In genomic region chr11:83836883-83837654, GRCh38 we compare ENCODE assay signal across 8 cellular contexts.
DNase-seq lines count a peak whose midpoint lies in the region; ATAC-seq and TF ChIP-seq lines count a peak whose summit lies in the region.

No MANE protein-coding gene starts in this region.

- no peaks in the 10 kb centered on the region for H3K36me3 Mint-ChIP-seq in activated CD4-positive, alpha-beta T cell treated with anti-CD3 and anti-CD28 coated beads, Interleukin-2, amount 10 ng/mL, durations not matched to agents 7 days and 5 days (ENCODE audit: low read depth)

- H3K9me3 ChIP-seq in colonic mucosa (no peaks in the 10 kb centered on the region), right lobe of liver (no peaks in the 10 kb centered on the region)

- TF ChIP-seq POLR2A in right lobe of liver (IDR thresholded peaks at IDR 0.05), result no peak

- DNase-seq in activated CD4-positive, alpha-beta T cell treated with anti-CD3 and anti-CD28 coated beads, Interleukin-2, amount 10 ng/mL, durations not matched to agents 7 days and 5 days, result peak; percentile 20
- DNase-seq in activated CD4-positive, alpha-beta T cell treated with anti-CD3 and anti-CD28 coated beads for 4 hours, result no peak
- DNase-seq in HK-2 (ENCODE audit: unreplicated experiment) (peak; percentile 12), OCI-M1 (lab: John Stamatoyannopoulos, UW) (peak; percentile 69), colonic mucosa (peak; percentile 17), right lobe of liver (peak; percentile 27 to 61 (median 58)), OCI-M2 (lab: John Stamatoyannopoulos, UW; ENCODE audit: unreplicated experiment) (no peak)

- POLR2A ChIA-PET in activated CD4-positive, alpha-beta T cell treated with anti-CD3 and anti-CD28 coated beads, Interleukin-2, amount 10 ng/mL, durations not matched to agents 7 days and 5 days (lab: Charles Lee), result no interaction called here

- H3K27ac ChIP-seq in colonic mucosa (no peak overlapping the region), right lobe of liver (no peak overlapping the region)

- H3K4me1 Mint-ChIP-seq in activated CD4-positive, alpha-beta T cell treated with anti-CD3 and anti-CD28 coated beads, Interleukin-2, amount 10 ng/mL, durations not matched to agents 7 days and 5 days, result peaks cover 2% of the 10 kb centered on the region

- H3K36me3 ChIP-seq in colonic mucosa (no peaks in the 10 kb centered on the region), right lobe of liver (no peaks in the 10 kb centered on the region)

- peak; percentile 94 for ATAC-seq in GM21526 (IDR thresholded peaks at IDR 0.05; ENCODE audit: low FRiP score, unreplicated experiment)
- ATAC-seq in right lobe of liver, result peak; percentile 92 to 95 (median 93)

- intact Hi-C loops in colonic mucosa (cut with DNase I), result no loop called here
- intact Hi-C loops in right lobe of liver (cut with DNase I), result loop anchor here (10.0 kb wide), 1 partner anchor 428 kb away; no protein-coding TSS in a partner anchor

- no peaks in the 10 kb centered on the region for H3K4me1 ChIP-seq in colonic mucosa
- peaks cover 0 to 17% (median 7%) of the 10 kb centered on the region in 4 donors for H3K4me1 ChIP-seq in right lobe of liver

- peak overlapping the region in 1 of 2 donors; percentile 31 for H3K9ac ChIP-seq in colonic mucosa (ENCODE audit: low read depth in 2 of 2, low read length in 2 of 2)

- CTCF ChIA-PET in activated CD4-positive, alpha-beta T cell treated with anti-CD3 and anti-CD28 coated beads, Interleukin-2, amount 10 ng/mL, durations not matched to agents 7 days and 5 days (lab: Charles Lee), result interaction anchor here (0.5 to 1.2 kb wide), 4 partner anchors 11 to 1543 kb away, joined by 3 to 6 read pairs (median 3); no protein-coding TSS in a partner anchor

- peaks cover 2% of the 10 kb centered on the region for H3K27me3 Mint-ChIP-seq in activated CD4-positive, alpha-beta T cell treated with anti-CD3 and anti-CD28 coated beads, Interleukin-2, amount 10 ng/mL, durations not matched to agents 7 days and 5 days

- TF ChIP-seq CTCF in colonic mucosa (IDR thresholded peaks at IDR 0.05) (peak; percentile 20), right lobe of liver (IDR thresholded peaks at IDR 0.05) (peak; percentile 71 to 83 (median 82))

- no peaks in the 10 kb centered on the region for H3K27me3 ChIP-seq in colonic mucosa
- no peaks in the 10 kb centered on the region for H3K27me3 ChIP-seq in right lobe of liver

- no peak overlapping the region for H3K4me3 ChIP-seq in colonic mucosa
- H3K4me3 ChIP-seq in right lobe of liver, result no peak overlapping the region

- no peak overlapping the region for H3K4me3 Mint-ChIP-seq in activated CD4-positive, alpha-beta T cell treated with anti-CD3 and anti-CD28 coated beads, Interleukin-2, amount 10 ng/mL, durations not matched to agents 7 days and 5 days

- H3K9me3 Mint-ChIP-seq in activated CD4-positive, alpha-beta T cell treated with anti-CD3 and anti-CD28 coated beads, Interleukin-2, amount 10 ng/mL, durations not matched to agents 7 days and 5 days, result no peaks in the 10 kb centered on the region

- H3K27ac Mint-ChIP-seq in activated CD4-positive, alpha-beta T cell treated with anti-CD3 and anti-CD28 coated beads, Interleukin-2, amount 10 ng/mL, durations not matched to agents 7 days and 5 days, result no peak overlapping the region

- WGBS in right lobe of liver (ENCODE audit: insufficient coverage, low coverage, low lambda C conversion rate, missing lambda C conversion rate), result 66% methylated on average over 3 of the region's 10 CpGs

Comparison
In these comparisons a context has a peak if more than half of its experiments do, and no peak if none do; other contexts are left out.
1. DNase-seq: peak in activated CD4-positive, alpha-beta T cell treated with anti-CD3 and anti-CD28 coated beads, Interleukin-2, amount 10 ng/mL, durations not matched to agents 7 days and 5 days (single experiment), HK-2 (single experiment), OCI-M1 (single experiment), colonic mucosa (single experiment) and right lobe of liver (3 of 3); none in activated CD4-positive, alpha-beta T cell treated with anti-CD3 and anti-CD28 coated beads for 4 hours (0 of 2) and OCI-M2 (single experiment).